2 cellular contexts compared by ENCODE assay signal in genomic region chr7:24572014-24572413, GRCh38.
TF ChIP-seq lines count a peak whose summit lies in the region.

No MANE protein-coding gene starts in this region.

TF ChIP-seq in IMR-90, 13 proteins besides CTCF, POLR2A, EP300 and RAD21:
- TF ChIP-seq MAZ (IDR thresholded peaks at IDR 0.05; ENCODE audit: borderline replicate concordance, low read depth, low read length) (no peak), BHLHE40 (IDR thresholded peaks at IDR 0.05; ENCODE audit: low read depth, low read length) (no peak), CHD1 (IDR thresholded peaks at IDR 0.05; ENCODE audit: low read depth, low read length) (no peak), CEBPB (IDR thresholded peaks at IDR 0.05; ENCODE audit: low read depth, low read length) (no peak), SMC3 (IDR thresholded peaks at IDR 0.05; ENCODE audit: low read depth, low read length) (no peak), MAFK (IDR thresholded peaks at IDR 0.05; ENCODE audit: low read depth, low read length) (no peak), MXI1 (IDR thresholded peaks at IDR 0.05; ENCODE audit: borderline replicate concordance, low read depth, low read length) (no peak), NFE2L2 (IDR thresholded peaks at IDR 0.05; ENCODE audit: low read depth, low read length) (no peak), RCOR1 (IDR thresholded peaks at IDR 0.05; ENCODE audit: insufficient replicate concordance, low read length) (no peak)

TF ChIP-seq in K562, 482 proteins besides CTCF, POLR2A, EP300 and RAD21:
- TF ChIP-seq U2AF2 (optimal IDR thresholded peaks at IDR 0.05; ENCODE audit: low read depth, low read length) (no peak), ZNF165 (CRISPR knock-in tag; IDR thresholded peaks at IDR 0.05; ENCODE audit: borderline replicate concordance) (no peak), L3MBTL2 (IDR thresholded peaks at IDR 0.05) (no peak), GTF2E2 (tag; IDR thresholded peaks at IDR 0.05) (no peak), PHB2 (IDR thresholded peaks at IDR 0.05; ENCODE audit: low read depth) (no peak), ZNF766 (CRISPR knock-in tag; conservative IDR thresholded peaks at IDR 0.05) (no peak), FUS (optimal IDR thresholded peaks at IDR 0.05; ENCODE audit: low read depth, low read length) (no peak), FOXP1 (CRISPR knock-in tag; IDR thresholded peaks at IDR 0.05) (no peak), KLF13 (tag; IDR thresholded peaks at IDR 0.05; ENCODE audit: borderline replicate concordance, low read depth) (no peak), HIVEP1 (CRISPR knock-in tag; IDR thresholded peaks at IDR 0.05) (no peak), FIP1L1 (IDR thresholded peaks at IDR 0.05; ENCODE audit: low read depth, low read length, poor library complexity, severe bottlenecking) (no peak), MAFG (tag; conservative IDR thresholded peaks at IDR 0.05) (no peak), NR2C1 (IDR thresholded peaks at IDR 0.05) (no peak), NR2C1 (tag; IDR thresholded peaks at IDR 0.05) (no peak), PML (IDR thresholded peaks at IDR 0.05; ENCODE audit: low read length) (no peak), REST (CRISPR knock-in tag; IDR thresholded peaks at IDR 0.05; ENCODE audit: low read depth) (no peak), CLOCK (CRISPR knock-in tag; IDR thresholded peaks at IDR 0.05; ENCODE audit: borderline replicate concordance) (no peak), TGIF2 (CRISPR knock-in tag; IDR thresholded peaks at IDR 0.05) (no peak), ZNF347 (CRISPR knock-in tag; IDR thresholded peaks at IDR 0.05; ENCODE audit: low read depth) (no peak)
